Comparison of ENCODE assay signal across 18 cellular contexts in genomic region chr12:88570103-88570502, GRCh38. TPM values are rescaled to one million over a fixed set of nuclear protein-coding genes. Genes with fewer than 3 reads are reported as not detected.
DNase-seq lines count a peak whose midpoint lies in the region; ATAC-seq and TF ChIP-seq lines count a peak whose summit lies in the region.
"Had no signal": no experiment of that assay in that cellular context is flagged by ENCODE, and none has a peak within 500 bp of the region (broad histone marks: within the 10 kb centered on the region; RNA-seq: fewer than 3 reads in every experiment).

No MANE protein-coding gene starts in this region.

- no peak overlapping the region for H3K9ac ChIP-seq in neural progenitor cell

- H3F3A ChIP-seq in neural progenitor cell (ENCODE audit: low read depth), result no peaks in the 10 kb centered on the region

- POLR2A ChIA-PET in CD8-positive, alpha-beta memory T cell (lab: Charles Lee), result no interaction called here

- DNase-seq in HCEC 1CT (peak; percentile 71), astrocyte of the spinal cord (ENCODE audit: low read depth, low spot score) (peak; percentile 55), glomerular visceral epithelial cell (ENCODE audit: extremely low spot score) (peak; percentile 33), stromal cell of bone marrow (ENCODE audit: low read depth) (peak; percentile 31), neural progenitor cell (ENCODE audit: low spot score) (no peak)
- DNase-seq in CD8-positive, alpha-beta memory T cell, result no peak
- DNase-seq: adrenal gland, BE2C, DMS53, esophagus squamous epithelium, MM.1S, NCI-H1930, NCI-H510A treated with DMSO at 0.1 percent for 48 hours had no signal

- CTCF ChIA-PET in CD8-positive, alpha-beta memory T cell (lab: Charles Lee), result no interaction called here

- H3K9me3 ChIP-seq in neural progenitor cell (ENCODE audit: low read depth), result no peaks in the 10 kb centered on the region
- no peaks in the 10 kb centered on the region for H3K9me3 ChIP-seq in CD8-positive, alpha-beta memory T cell (ENCODE audit: low read length)
- H3K9me3 ChIP-seq: adrenal gland, BE2C, esophagus squamous epithelium, suprapubic skin had no signal

- H3K4me1 ChIP-seq in neural progenitor cell, result no peaks in the 10 kb centered on the region
- H3K4me1 ChIP-seq in CD8-positive, alpha-beta memory T cell (ENCODE audit: insufficient read depth, low read length), result no peaks in the 10 kb centered on the region
- H3K4me1 ChIP-seq: BE2C had no signal

- peaks cover 13% of the 10 kb centered on the region for H3K27me3 ChIP-seq in neural progenitor cell
- no peaks in the 10 kb centered on the region for H3K27me3 ChIP-seq in CD8-positive, alpha-beta memory T cell (ENCODE audit: insufficient read depth, low read length, poor library complexity, severe bottlenecking)
- H3K27me3 ChIP-seq: adrenal gland, BE2C, esophagus squamous epithelium, suprapubic skin had no signal

- peaks cover 40% of the 10 kb centered on the region for H3K4me1 Mint-ChIP-seq in neural progenitor cell
- no peaks in the 10 kb centered on the region for H3K4me1 Mint-ChIP-seq in CD8-positive, alpha-beta memory T cell

- peaks cover 4% of the 10 kb centered on the region for H3K27me3 Mint-ChIP-seq in neural progenitor cell (ENCODE audit: insufficient read depth, low read depth)
- H3K27me3 Mint-ChIP-seq in CD8-positive, alpha-beta memory T cell, result no peaks in the 10 kb centered on the region
- H3K27me3 Mint-ChIP-seq: natural killer cell treated with Interleukin-12 subunit alpha and Interleukin-12 subunit beta and Interleukin-15 and Interleukin-18, amount 100 ng/mL, for 72 hours had no signal

- H3K36me3 ChIP-seq in neural progenitor cell, result no peaks in the 10 kb centered on the region
- no peaks in the 10 kb centered on the region for H3K36me3 ChIP-seq in CD8-positive, alpha-beta memory T cell (ENCODE audit: insufficient read depth, low read length)
- H3K36me3 ChIP-seq: adrenal gland, BE2C, esophagus squamous epithelium, suprapubic skin had no signal

- H3K36me3 Mint-ChIP-seq in neural progenitor cell, result no peaks in the 10 kb centered on the region
- no peaks in the 10 kb centered on the region for H3K36me3 Mint-ChIP-seq in CD8-positive, alpha-beta memory T cell
- H3K36me3 Mint-ChIP-seq: natural killer cell treated with Interleukin-12 subunit alpha and Interleukin-12 subunit beta and Interleukin-15 and Interleukin-18, amount 100 ng/mL, for 72 hours had no signal

- in situ Hi-C loops in astrocyte of the spinal cord (cut with HindIII; ENCODE audit: low sequenced_read_pairs), result no loop called here

- no peak overlapping the region for H3K4me2 ChIP-seq in neural progenitor cell

- no peaks in the 10 kb centered on the region for H3K9me3 Mint-ChIP-seq in neural progenitor cell
- H3K9me3 Mint-ChIP-seq in CD8-positive, alpha-beta memory T cell, result no peaks in the 10 kb centered on the region

- no peak overlapping the region for H3K27ac Mint-ChIP-seq in neural progenitor cell
- no peak overlapping the region for H3K27ac Mint-ChIP-seq in CD8-positive, alpha-beta memory T cell
- H3K27ac Mint-ChIP-seq: natural killer cell treated with Interleukin-12 subunit alpha and Interleukin-12 subunit beta and Interleukin-15 and Interleukin-18, amount 100 ng/mL, for 72 hours had no signal

- no peak overlapping the region for H2AFZ ChIP-seq in neural progenitor cell (replicated peaks)

- H4K20me1 ChIP-seq in neural progenitor cell (ENCODE audit: low read depth), result no peaks in the 10 kb centered on the region

- H3K4me3 ChIP-seq in astrocyte of the spinal cord (ENCODE audit: low read depth, low read length), result no peak overlapping the region
- H3K4me3 ChIP-seq in neural progenitor cell, result no peak overlapping the region
- H3K4me3 ChIP-seq in CD8-positive, alpha-beta memory T cell (ENCODE audit: low read length), result no peak overlapping the region
- H3K4me3 ChIP-seq: adrenal gland, coronary artery, esophagus squamous epithelium, suprapubic skin had no signal

- no peaks in the 10 kb centered on the region for H3K79me2 ChIP-seq in neural progenitor cell (ENCODE audit: low read depth)

- no peak overlapping the region for H3K4me3 Mint-ChIP-seq in neural progenitor cell
- H3K4me3 Mint-ChIP-seq in CD8-positive, alpha-beta memory T cell, result no peak overlapping the region
- H3K4me3 Mint-ChIP-seq: natural killer cell treated with Interleukin-12 subunit alpha and Interleukin-12 subunit beta and Interleukin-15 and Interleukin-18, amount 100 ng/mL, for 72 hours had no signal

- TF ChIP-seq CTCF in astrocyte of the spinal cord (IDR thresholded peaks at IDR 0.05; ENCODE audit: low read depth, low read length) (no peak), neural progenitor cell (IDR thresholded peaks at IDR 0.05) (no peak)

- no peak for ATAC-seq in HG03378 (IDR thresholded peaks at IDR 0.05; ENCODE audit: unreplicated experiment)
- ATAC-seq: natural killer cell treated with Interleukin-12 subunit alpha and Interleukin-12 subunit beta and Interleukin-15 and Interleukin-18, amount 100 ng/mL, for 72 hours had no signal

- H3K27ac ChIP-seq in neural progenitor cell, result no peak overlapping the region
- H3K27ac ChIP-seq in CD8-positive, alpha-beta memory T cell (ENCODE audit: low read depth, low read length), result no peak overlapping the region
- H3K27ac ChIP-seq: adrenal gland, coronary artery, suprapubic skin had no signal

RNA-seq across cellular contexts. Expression of gene KITLG, which starts 10.2 kb away (rescaled TPM):
- 1.0 and 1.2 TPM in 2 replicates for total RNA-seq in neural progenitor cell (ENCODE audit: low replicate concordance)
- total RNA-seq in CD8-positive, alpha-beta memory T cell, result under 1 TPM; 0.33 to 0.49 TPM
- polyA plus RNA-seq in CD8-positive, alpha-beta memory T cell, result not detected
- total RNA-seq: natural killer cell treated with Interleukin-12 subunit alpha and Interleukin-12 subunit beta and Interleukin-15 and Interleukin-18, amount 100 ng/mL, for 72 hours; OCI-LY7 had no signal

Comparison
In these comparisons a context has a peak if more than half of its experiments do, and no peak if none do; other contexts are left out.
1. DNase-seq: peak in HCEC 1CT (single experiment), astrocyte of the spinal cord (single experiment), glomerular visceral epithelial cell (single experiment) and stromal cell of bone marrow (single experiment); none in neural progenitor cell (single experiment) and CD8-positive, alpha-beta memory T cell (0 of 5).